Comparison of ENCODE assay signal across 8 cellular contexts in the genomic region with DNA sequence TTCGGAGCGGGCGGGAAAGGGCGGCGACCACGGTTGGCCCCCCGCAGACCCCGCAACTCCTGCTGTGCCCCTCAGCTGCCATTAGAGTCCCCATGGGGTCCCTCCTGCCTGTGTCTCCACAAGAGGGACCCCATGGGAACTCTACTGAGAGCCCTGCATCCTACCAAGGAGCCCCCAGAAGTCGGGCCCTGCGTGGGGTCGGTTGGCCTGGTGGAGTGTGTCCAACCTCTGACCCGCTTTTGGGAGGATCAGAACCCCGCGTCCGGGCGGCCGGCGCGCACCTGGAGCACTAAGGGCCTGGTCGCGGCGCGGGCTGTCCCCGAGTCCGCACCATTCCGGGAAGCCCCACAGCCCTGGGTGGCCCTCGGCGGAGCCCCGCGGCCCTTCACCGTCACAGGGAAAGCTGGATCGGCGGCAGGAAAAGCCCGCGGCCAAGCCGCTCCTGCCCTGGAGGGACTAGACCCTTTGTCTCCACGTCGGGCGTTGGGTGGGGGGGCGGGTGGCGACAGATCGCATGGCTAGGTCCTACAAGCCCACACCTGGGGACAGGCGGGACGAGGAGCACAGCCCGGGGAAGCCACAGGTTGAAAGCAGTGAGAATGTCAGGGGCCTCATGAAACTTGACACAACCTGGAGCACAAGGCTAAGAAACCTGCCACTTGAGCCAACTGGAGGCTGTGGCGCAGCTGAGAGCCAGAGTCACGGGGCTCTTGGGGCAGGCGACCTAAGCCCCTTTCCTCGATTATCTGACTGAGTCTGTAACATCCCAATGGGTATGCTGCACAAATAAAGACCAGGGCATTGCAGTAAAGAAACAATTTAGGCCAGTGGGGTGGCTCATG. TPM values are rescaled to one million over a fixed set of nuclear protein-coding genes. Genes with fewer than 3 reads are reported as not detected.
DNase-seq lines count a peak whose midpoint lies in the region; ATAC-seq and TF ChIP-seq lines count a peak whose summit lies in the region.

No MANE protein-coding gene starts in this region.

- DNase-seq in AG10803 (ENCODE audit: low read depth) = no peak
- DNase-seq in coronary artery (ENCODE audit: low spot score) = no peak
- DNase-seq in naive thymus-derived CD8-positive, alpha-beta T cell = no peak
- no peak for DNase-seq in GM13976 (ENCODE audit: low spot score)

- POLR2A ChIA-PET in naive thymus-derived CD8-positive, alpha-beta T cell (lab: Charles Lee) = interaction anchor here (0.7 to 2.2 kb wide), 4 partner anchors 9 to 17 kb away, joined by 3 to 13 read pairs (median 4); partner anchors contain the start of gene MBD1

- no peak overlapping the region for H3K27ac Mint-ChIP-seq in naive thymus-derived CD8-positive, alpha-beta T cell

- H3K27ac ChIP-seq in coronary artery = no peak overlapping the region

- TF ChIP-seq CTCF in AG10803 (conservative IDR thresholded peaks at IDR 0.05; ENCODE audit: low read length) (no peak), coronary artery (IDR thresholded peaks at IDR 0.05) (no peak), GM13976 (IDR thresholded peaks at IDR 0.05; ENCODE audit: borderline replicate concordance, control extremely low read depth, extremely low read depth, insufficient read depth, missing control alignments) (no peak)

- peak overlapping the region; percentile 64; the same call in 1 of the 2 replicates for H3K4me3 ChIP-seq in AG10803 (ENCODE audit: low read length)
- H3K4me3 ChIP-seq in coronary artery = peak overlapping the region; percentile 72

- in situ Hi-C loops in GM13976 (cut with MboI; ENCODE audit: low sequenced_read_pairs, unreplicated experiment) = no loop called here

- peaks cover 3 to 17% (median 12%) of the 10 kb centered on the region in 4 donors for H3K4me1 Mint-ChIP-seq in naive thymus-derived CD8-positive, alpha-beta T cell

- ATAC-seq in HG02884 (IDR thresholded peaks at IDR 0.05; ENCODE audit: unreplicated experiment) = peak; percentile 8
- ATAC-seq in naive thymus-derived CD8-positive, alpha-beta T cell = peak; percentile 26 to 53
- ATAC-seq in HG03520 (IDR thresholded peaks at IDR 0.05; ENCODE audit: unreplicated experiment) = no peak
- no peak for ATAC-seq in GM18870 (IDR thresholded peaks at IDR 0.05; ENCODE audit: unreplicated experiment)
- ATAC-seq in GM18909 (IDR thresholded peaks at IDR 0.05; ENCODE audit: poor library complexity, unreplicated experiment) = no peak

- no peaks in the 10 kb centered on the region for H3K36me3 Mint-ChIP-seq in naive thymus-derived CD8-positive, alpha-beta T cell

- peaks cover 7 to 26% (median 20%) of the 10 kb centered on the region in 5 donors for H3K27me3 Mint-ChIP-seq in naive thymus-derived CD8-positive, alpha-beta T cell

- no peaks in the 10 kb centered on the region for H3K9me3 Mint-ChIP-seq in naive thymus-derived CD8-positive, alpha-beta T cell

- peak overlapping the region; percentile 75 to 87 (median 83) for H3K4me3 Mint-ChIP-seq in naive thymus-derived CD8-positive, alpha-beta T cell

RNA-seq across cellular contexts. Expression of gene CXXC1, which starts 11.2 kb away (rescaled TPM):
- 100 to 1,000 TPM; 159 to 171 TPM for total RNA-seq in naive thymus-derived CD8-positive, alpha-beta T cell
- polyA plus RNA-seq in naive thymus-derived CD8-positive, alpha-beta T cell = 10 to 100 TPM; 52.2 to 84.7 (median 59.8) TPM

RNA-seq across cellular contexts. Expression of gene MBD1, which starts 17.3 kb away (rescaled TPM):
- 100 to 1,000 TPM; 121 to 123 TPM for total RNA-seq in naive thymus-derived CD8-positive, alpha-beta T cell
- polyA plus RNA-seq in naive thymus-derived CD8-positive, alpha-beta T cell = 10 to 100 TPM; 22.5 to 39.9 (median 25.2) TPM

RNA-seq across cellular contexts. Expression of gene CFAP53, which starts 32.4 kb away (rescaled TPM):
- total RNA-seq in naive thymus-derived CD8-positive, alpha-beta T cell = 1 to 10 TPM; 1.2 TPM
- under 1 TPM in 2 of 3 donors, not detected in 1; 0.31 to 0.57 TPM for polyA plus RNA-seq in naive thymus-derived CD8-positive, alpha-beta T cell

Comparison
In these comparisons a context has a peak if more than half of its experiments do, and no peak if none do; other contexts are left out.
1. ATAC-seq: peak in HG02884 (single experiment) and naive thymus-derived CD8-positive, alpha-beta T cell (2 of 2); none in HG03520 (single experiment), GM18870 (single experiment) and GM18909 (single experiment).